Comparison of ENCODE assay signal across 8 cellular contexts in the genomic region with DNA sequence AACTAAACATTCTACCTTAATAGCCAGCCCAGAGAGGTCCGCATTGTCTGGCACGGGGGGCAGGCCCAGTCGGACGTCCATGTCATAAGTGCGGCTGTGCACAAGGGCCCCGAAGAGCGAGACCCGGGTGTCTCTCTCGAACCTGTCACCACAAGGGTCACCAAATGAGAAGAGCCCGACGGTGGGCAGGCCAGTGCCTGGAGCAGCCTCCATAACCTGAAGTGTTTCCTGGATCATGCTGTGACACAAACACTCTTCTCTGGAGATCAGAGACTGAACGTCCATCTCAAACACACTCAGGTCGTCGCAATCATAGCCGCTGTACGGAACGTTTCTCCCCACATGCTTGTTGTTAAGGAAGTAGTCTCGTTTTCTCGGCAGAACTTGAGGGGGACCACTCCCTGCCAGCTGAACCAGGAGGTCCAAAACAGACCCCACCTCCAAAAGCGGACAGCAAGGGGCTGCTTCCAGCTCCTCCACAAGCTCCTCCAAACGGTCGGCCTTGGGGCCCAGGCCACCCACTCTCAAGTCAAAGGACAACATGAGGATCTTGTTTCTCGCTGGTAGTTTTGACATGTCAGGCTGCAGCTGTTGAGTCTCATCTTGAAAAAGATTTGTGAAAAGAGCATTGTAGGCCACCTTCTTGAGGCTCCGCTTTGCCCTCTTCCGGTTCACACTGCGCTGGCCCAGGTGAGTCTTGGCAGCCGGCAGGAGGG. TPM values are rescaled to one million over a fixed set of nuclear protein-coding genes. Genes with fewer than 3 reads are reported as not detected.
A peak's percentile ranks its signal among the peaks of the same experiment; 100 is the strongest.
DNase-seq lines count a peak whose midpoint lies in the region; ATAC-seq and TF ChIP-seq lines count a peak whose summit lies in the region.

No MANE protein-coding gene starts in this region.

- peak overlapping the region; percentile 97 for H3K4me3 ChIP-seq in AG10803 (ENCODE audit: low read length)
- H3K4me3 ChIP-seq in adrenal gland: peak overlapping the region; percentile 63 to 95 (median 93)
- peak overlapping the region; percentile 78 to 99 (median 87) for H3K4me3 ChIP-seq in liver (ENCODE audit: low read depth in 1 of 3, low read length in 3 of 3)
- H3K4me3 ChIP-seq in upper lobe of left lung: peak overlapping the region; percentile 84 to 99 (median 94)

- DNase-seq in AG10803 (ENCODE audit: low read depth): no peak
- no peak for DNase-seq in adrenal gland
- DNase-seq in upper lobe of left lung: no peak
- DNase-seq in stimulated activated CD4-positive, alpha-beta T cell treated with anti-CD3 and anti-CD28 coated beads, Interleukin-2, amount 100 ng/mL, for 24 hours: no peak
- no peak for DNase-seq in stimulated activated CD4-positive, alpha-beta T cell treated with anti-CD3 and anti-CD28 coated beads, Interleukin-2, amount 100 ng/mL, for 48 hours

- WGBS in adrenal gland, 4 donors: 12 to 20% (median 17%) methylated on average over 25 to 27 of the region's 27 CpGs
- 15% methylated on average over 27 of the region's 27 CpGs for WGBS in liver
- WGBS in upper lobe of left lung, 2 donors: 13 to 14% methylated on average over 19 to 27 of the region's 27 CpGs

- H3K27ac ChIP-seq in adrenal gland (peak overlapping the region in 4 of 5 donors; percentile 87 to 96 (median 92)), liver (ENCODE audit: low read depth in 1 of 2, low read length in 2 of 2) (peak overlapping the region; percentile 80 to 95), upper lobe of left lung (peak overlapping the region; percentile 91 to 97 (median 95))

- TF ChIP-seq POLR2A in adrenal gland (IDR thresholded peaks at IDR 0.05): no peak
- TF ChIP-seq POLR2A in upper lobe of left lung (IDR thresholded peaks at IDR 0.05): no peak

- TF ChIP-seq RAD21 in liver (IDR thresholded peaks at IDR 0.05): no peak

- peak; percentile 19 for ATAC-seq in HG02938 (IDR thresholded peaks at IDR 0.05; ENCODE audit: unreplicated experiment)
- ATAC-seq in upper lobe of left lung (ENCODE audit: low FRiP score in 2 of 2): no peak
- ATAC-seq in GM19455 (IDR thresholded peaks at IDR 0.05; ENCODE audit: unreplicated experiment): no peak

- no peak for TF ChIP-seq EP300 in upper lobe of left lung (IDR thresholded peaks at IDR 0.05)

- H3K9me3 ChIP-seq in adrenal gland (replicated peaks in 1 of 3) (no peaks in the 10 kb centered on the region), liver (ENCODE audit: control insufficient read depth in 4 of 4, low read length in 3 of 4) (no peaks in the 10 kb centered on the region), upper lobe of left lung (no peaks in the 10 kb centered on the region)

- peaks cover 0 to 16% of the 10 kb centered on the region in 2 donors for H3K36me3 ChIP-seq in adrenal gland (replicated peaks in 1 of 2)
- peaks cover 2 to 11% (median 9%) of the 10 kb centered on the region in 4 donors for H3K36me3 ChIP-seq in liver (ENCODE audit: control insufficient read depth in 4 of 4, insufficient read depth in 3 of 4, low read depth in 1 of 4, low read length in 3 of 4)
- H3K36me3 ChIP-seq in upper lobe of left lung: peaks cover 3 to 43% (median 33%) of the 10 kb centered on the region in 4 donors

- intact Hi-C loops in adrenal gland (cut with DNase I): no loop called here

- peak overlapping the region; percentile 46 to 89 for H3K9ac ChIP-seq in liver (ENCODE audit: low read depth in 1 of 2, low read length in 2 of 2)

- TF ChIP-seq CTCF in AG10803 (conservative IDR thresholded peaks at IDR 0.05; ENCODE audit: low read length): no peak
- no peak for TF ChIP-seq CTCF in adrenal gland (IDR thresholded peaks at IDR 0.05)
- TF ChIP-seq CTCF in liver (IDR thresholded peaks at IDR 0.05; ENCODE audit: low read depth, low read length, missing input control): no peak
- TF ChIP-seq CTCF in upper lobe of left lung (IDR thresholded peaks at IDR 0.05): no peak

- H3K27me3 ChIP-seq in adrenal gland: no peaks in the 10 kb centered on the region
- H3K27me3 ChIP-seq in liver (ENCODE audit: control insufficient read depth in 4 of 4, insufficient read depth in 4 of 4, low read length in 3 of 4): no peaks in the 10 kb centered on the region
- no peaks in the 10 kb centered on the region for H3K27me3 ChIP-seq in upper lobe of left lung

- peaks cover 35 to 44% of the 10 kb centered on the region in 2 donors for H3K4me1 ChIP-seq in adrenal gland (replicated peaks in 1 of 2)
- H3K4me1 ChIP-seq in liver (ENCODE audit: control insufficient read depth in 4 of 4, insufficient read depth in 4 of 4, low read length in 3 of 4): peaks cover 3 to 61% (median 45%) of the 10 kb centered on the region in 4 donors
- H3K4me1 ChIP-seq in upper lobe of left lung: peaks cover 40 to 69% (median 49%) of the 10 kb centered on the region in 4 donors

TF ChIP-seq in liver, 16 proteins besides CTCF, POLR2A, EP300 and RAD21:
- TF ChIP-seq RXRA (IDR thresholded peaks at IDR 0.05): peak in 1 of 2 donors; percentile 2
- no peak for TF ChIP-seq GABPA (IDR thresholded peaks at IDR 0.05 in 1 of 2, conservative IDR thresholded peaks at IDR 0.05 in 1 of 2)

RNA-seq across cellular contexts. Expression of a gene that starts 1.0 kb away (rescaled TPM):
- total RNA-seq in adrenal gland: 10 to 100 TPM; 23.6 to 64.8 (median 47.4) TPM
- polyA plus RNA-seq in adrenal gland: 100 to 1,000 TPM in 2 of 3 donors, 1 to 10 TPM in 1; 8.3 to 171 (median 111) TPM
- total RNA-seq in liver: 10 to 100 TPM; 20.9 to 31.7 TPM
- 10 to 100 TPM in 1 of 2 donors, 1 to 10 TPM in 1; 9.3 to 11.9 TPM for polyA plus RNA-seq in liver
- 100 to 1,000 TPM in 2 of 6 donors, 10 to 100 TPM in 4; 43.2 to 216 (median 52.4) TPM for total RNA-seq in upper lobe of left lung

RNA-seq across cellular contexts. Expression of a gene that starts 7.2 kb away (rescaled TPM):
- total RNA-seq in adrenal gland (10 to 100 TPM; 13.9 to 72.1 (median 41.5) TPM), liver (10 to 100 TPM; 11.4 to 18.2 TPM), upper lobe of left lung (100 to 1,000 TPM in 1 of 6 donors, 10 to 100 TPM in 5; 33.0 to 202 (median 53.1) TPM)
- polyA plus RNA-seq in adrenal gland (100 to 1,000 TPM in 1 of 3 donors, 10 to 100 TPM in 1, 1 to 10 TPM in 1; 2.0 to 179 (median 79.3) TPM), liver (10 to 100 TPM in 1 of 2 donors, 1 to 10 TPM in 1; 6.2 to 15.9 TPM)

RNA-seq across cellular contexts. Expression of a gene that starts 17.6 kb away (rescaled TPM):
- total RNA-seq in adrenal gland (1 to 10 TPM; 3.1 to 6.8 (median 5.4) TPM), liver (1 to 10 TPM; 2.3 to 2.8 TPM), upper lobe of left lung (10 to 100 TPM in 3 of 6 donors, 1 to 10 TPM in 3; 3.1 to 19.2 (median 10.1) TPM)
- polyA plus RNA-seq in adrenal gland (10 to 100 TPM in 2 of 3 donors, 1 to 10 TPM in 1; 1.7 to 17.1 (median 13.9) TPM), liver (1 to 10 TPM in 1 of 2 donors, under 1 TPM in 1; 0.83 to 1.5 TPM)

RNA-seq across cellular contexts. Expression of a gene that starts 26.3 kb away (rescaled TPM):
- total RNA-seq in adrenal gland (1 to 10 TPM; 4.7 to 9.3 (median 6.7) TPM), liver (1 to 10 TPM in 1 of 2 donors, under 1 TPM in 1; 0.65 to 1.2 TPM), upper lobe of left lung (10 to 100 TPM in 1 of 6 donors, 1 to 10 TPM in 5; 3.1 to 27.3 (median 8.6) TPM)
- polyA plus RNA-seq in adrenal gland (10 to 100 TPM in 2 of 3 donors, 1 to 10 TPM in 1; 2.0 to 29.5 (median 25.1) TPM), liver (1 to 10 TPM in 1 of 2 donors, under 1 TPM in 1; 0.83 to 2.0 TPM)

RNA-seq across cellular contexts. Expression of a gene that starts 43.1 kb away (rescaled TPM):
- 10 to 100 TPM; 28.2 to 52.0 (median 33.9) TPM for total RNA-seq in adrenal gland
- 10 to 100 TPM in 2 of 3 donors, 1 to 10 TPM in 1; 1.9 to 89.0 (median 73.5) TPM for polyA plus RNA-seq in adrenal gland
- 10 to 100 TPM; 16.4 to 58.9 TPM for total RNA-seq in liver
- 10 to 100 TPM; 25.5 to 59.2 TPM for polyA plus RNA-seq in liver
- 100 to 1,000 TPM in 1 of 6 donors, 10 to 100 TPM in 5; 23.1 to 102 (median 28.9) TPM for total RNA-seq in upper lobe of left lung
